Comparison of ENCODE assay signal across 24 cellular contexts in the genomic region with DNA sequence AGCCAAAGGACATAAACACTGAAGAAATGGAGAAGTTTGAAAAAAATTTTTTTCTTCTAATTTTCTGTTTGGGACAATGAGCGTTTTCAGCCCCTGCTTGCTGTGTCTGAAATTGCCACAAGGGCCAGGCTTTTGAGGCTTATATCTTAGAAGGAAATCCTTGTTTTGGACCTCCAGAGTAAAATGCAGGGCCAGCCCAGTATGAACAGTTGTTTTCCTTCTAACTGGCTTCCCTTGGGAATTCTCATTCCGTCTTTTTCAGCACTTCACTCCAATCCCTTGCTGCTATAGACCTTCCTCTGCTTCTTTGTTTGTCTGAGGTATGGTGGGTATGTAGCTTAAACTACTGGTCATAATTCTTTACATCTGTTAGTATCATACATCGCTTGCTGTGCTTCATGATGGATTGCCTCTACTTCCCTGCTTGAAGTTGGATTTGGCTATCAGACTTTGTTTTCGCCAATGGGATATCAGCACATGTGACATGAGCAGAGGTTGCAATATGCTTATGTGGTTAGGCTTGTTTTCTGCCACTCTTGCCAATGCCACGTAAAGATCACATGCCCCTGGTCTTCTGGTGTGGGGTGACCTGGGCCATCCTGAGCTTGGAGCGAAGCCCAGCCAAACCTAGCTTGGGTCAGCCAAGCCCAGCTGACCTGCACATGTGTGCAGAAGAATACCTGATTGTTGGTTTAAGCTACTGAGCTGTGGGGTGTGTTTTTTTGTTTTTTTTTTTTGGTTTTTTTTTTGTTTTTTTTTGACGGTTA.
DNase-seq lines count a peak whose midpoint lies in the region; ATAC-seq and TF ChIP-seq lines count a peak whose summit lies in the region.
"Had no signal": no experiment of that assay in that cellular context is flagged by ENCODE, and none has a peak within 500 bp of the region (broad histone marks: within the 10 kb centered on the region; RNA-seq: fewer than 3 reads in every experiment).

No MANE protein-coding gene starts in this region.

- H3K27ac ChIP-seq in right lobe of liver (peak overlapping the region in 2 of 3 donors; percentile 69 to 77), thyroid gland (peak overlapping the region in 2 of 3 donors; percentile 5 to 60), SK-N-SH (ENCODE audit: low read depth in 2 of 2, low read length in 1 of 2) (no peak overlapping the region)
- H3K27ac ChIP-seq: Peyer's patch had no signal

- TF ChIP-seq POLR2A in right lobe of liver (IDR thresholded peaks at IDR 0.05) (no peak), thyroid gland (IDR thresholded peaks at IDR 0.05) (no peak)

- no peak overlapping the region for H3K9ac ChIP-seq in SK-N-SH

- H3K27me3 ChIP-seq in right lobe of liver (no peaks in the 10 kb centered on the region), thyroid gland (no peaks in the 10 kb centered on the region), SK-N-SH (ENCODE audit: insufficient read depth) (peaks cover 18% of the 10 kb centered on the region; the same call in 1 of the 2 replicates)
- H3K27me3 ChIP-seq: Peyer's patch had no signal

- no peak overlapping the region for H3K4me3 Mint-ChIP-seq in brain
- H3K4me3 Mint-ChIP-seq: CD8-positive, alpha-beta T cell; IgD-negative memory B cell had no signal

- intact Hi-C loops in Right ventricle myocardium superior (cut with DNase I), result no loop called here
- intact Hi-C loops in cardiac septum (cut with DNase I), result no loop called here
- intact Hi-C loops in right lobe of liver (cut with DNase I), result no loop called here
- intact Hi-C loops in thyroid gland (cut with DNase I), result no loop called here

- no peaks in the 10 kb centered on the region for H3K9me2 ChIP-seq in SK-N-SH

- H4K20me1 ChIP-seq in SK-N-SH (ENCODE audit: insufficient read depth), result no peaks in the 10 kb centered on the region

- no peak for TF ChIP-seq EP300 in SK-N-SH (IDR thresholded peaks at IDR 0.05; ENCODE audit: borderline replicate concordance in 1 of 2, low read depth in 1 of 2, low read length in 1 of 2)

- ATAC-seq in Right ventricle myocardium superior (ENCODE audit: poor library complexity), result peak; percentile 51
- ATAC-seq in right lobe of liver, result peak; percentile 94 to 99 (median 97)
- ATAC-seq: CD8-positive, alpha-beta T cell had no signal

- H3F3A ChIP-seq in SK-N-SH (replicated peaks; ENCODE audit: insufficient read depth), result no peaks in the 10 kb centered on the region

- H2AFZ ChIP-seq in SK-N-SH (ENCODE audit: low read depth), result no peak overlapping the region

- H3K4me2 ChIP-seq in SK-N-SH, result no peak overlapping the region

- no peak for TF ChIP-seq RAD21 in SK-N-SH (IDR thresholded peaks at IDR 0.05; ENCODE audit: low read length)

- H3K9me3 ChIP-seq in right lobe of liver (no peaks in the 10 kb centered on the region), thyroid gland (no peaks in the 10 kb centered on the region), SK-N-SH (no peaks in the 10 kb centered on the region)
- H3K9me3 ChIP-seq: Peyer's patch had no signal

- WGBS in right lobe of liver (ENCODE audit: insufficient coverage, low coverage, low lambda C conversion rate, missing lambda C conversion rate), result 34% methylated on average over 5 of the region's 7 CpGs
- 68 to 74% methylated on average over 7 of the region's 7 CpGs for WGBS in thyroid gland, 2 donors
- WGBS in SK-N-SH (ENCODE audit: low lambda C conversion rate), result 20% methylated on average over 7 of the region's 7 CpGs

- DNase-seq in Right ventricle myocardium superior (no peak), cardiac septum (ENCODE audit: low spot score) (no peak), right lobe of liver (peak; percentile 83 to 92 (median 89)), thyroid gland (peak; percentile 10 to 37), SK-N-SH (no peak), iPS-NIHi11 (ENCODE audit: low spot score) (no peak), NCI-H1105 (lab: John Stamatoyannopoulos, UW) (no peak)
- DNase-seq: AML-193; C1 segment of cervical spinal cord; CD8-positive, alpha-beta T cell; DMS53; GDM1; Karpas-422; MM.1S; NCI-H1048; NCI-H1436; NCI-H1930; NCI-H345; NCI-H524; NCI-H774; NK-92 treated with Interleukin-12 subunit alpha and Interleukin-12 subunit beta, amount 100 ng/mL, for 24 hours; Peyer's patch had no signal

- peaks cover 0 to 2% (median 0%) of the 10 kb centered on the region in 5 experiments for H3K9me3 Mint-ChIP-seq in brain
- H3K9me3 Mint-ChIP-seq: CD8-positive, alpha-beta T cell had no signal

- H3K27ac Mint-ChIP-seq in brain, result peak overlapping the region in 3 of 5 experiments; percentile 36 to 68 (median 49)
- H3K27ac Mint-ChIP-seq: CD8-positive, alpha-beta T cell; IgD-negative memory B cell had no signal

- H3K36me3 ChIP-seq in right lobe of liver (no peaks in the 10 kb centered on the region), thyroid gland (no peaks in the 10 kb centered on the region), SK-N-SH (replicated peaks in 1 of 2; ENCODE audit: control insufficient read depth in 1 of 2, insufficient read depth in 2 of 2, low read length in 1 of 2) (no peaks in the 10 kb centered on the region)
- H3K36me3 ChIP-seq: Peyer's patch had no signal

- peaks cover 14% of the 10 kb centered on the region for H3K4me1 Mint-ChIP-seq in brain
- H3K4me1 Mint-ChIP-seq: IgD-negative memory B cell had no signal

- POLR2A ChIA-PET in SK-N-SH (lab: Yijun Ruan, JAX), result no interaction called here

- CTCF ChIA-PET in SK-N-SH (lab: Yijun Ruan, JAX), result interaction anchor here (0.5 to 1.1 kb wide), 2 partner anchors 10 to 337 kb away, joined by 3 read pairs; no protein-coding TSS in a partner anchor

- no peak overlapping the region for H3K4me3 ChIP-seq in right lobe of liver
- H3K4me3 ChIP-seq in thyroid gland (replicated peaks in 1 of 3), result no peak overlapping the region
- no peak overlapping the region for H3K4me3 ChIP-seq in SK-N-SH (ENCODE audit: low read depth in 2 of 2, low read length in 1 of 2)
- H3K4me3 ChIP-seq: Peyer's patch had no signal

- H3K4me1 ChIP-seq in right lobe of liver (peaks cover 0 to 18% (median 2%) of the 10 kb centered on the region in 4 donors), thyroid gland (peaks cover 4 to 12% of the 10 kb centered on the region in 2 donors), SK-N-SH (ENCODE audit: control insufficient read depth in 1 of 2, insufficient read depth in 2 of 2, low read depth in 1 of 2, low read length in 1 of 2) (no peaks in the 10 kb centered on the region)
- H3K4me1 ChIP-seq: Peyer's patch had no signal

- H3K79me2 ChIP-seq in SK-N-SH (ENCODE audit: insufficient read depth), result no peaks in the 10 kb centered on the region

- TF ChIP-seq CTCF in brain (conservative IDR thresholded peaks at IDR 0.05) (no peak), right lobe of liver (IDR thresholded peaks at IDR 0.05) (no peak), thyroid gland (IDR thresholded peaks at IDR 0.05) (peak in 1 of 6 experiments; percentile 5), SK-N-SH (IDR thresholded peaks at IDR 0.05) (no peak)

- no peaks in the 10 kb centered on the region for H3K36me3 Mint-ChIP-seq in brain
- H3K36me3 Mint-ChIP-seq: CD8-positive, alpha-beta T cell; IgD-negative memory B cell had no signal

- H3K27me3 Mint-ChIP-seq in brain, result peaks cover 7% of the 10 kb centered on the region
- H3K27me3 Mint-ChIP-seq: IgD-negative memory B cell had no signal

TF ChIP-seq in SK-N-SH, 30 proteins besides CTCF, POLR2A, EP300 and RAD21:
- TF ChIP-seq IRF3 (IDR thresholded peaks at IDR 0.05; ENCODE audit: low read depth, low read length), result no peak

Comparison
In these comparisons a context has a peak if more than half of its experiments do, and no peak if none do; other contexts are left out.
1. DNase-seq: peak in right lobe of liver (3 of 3) and thyroid gland (2 of 2); none in Right ventricle myocardium superior (single experiment), cardiac septum (single experiment), SK-N-SH (single experiment), iPS-NIHi11 (single experiment) and NCI-H1105 (single experiment).
2. H3K27ac ChIP-seq: peak in right lobe of liver (2 of 3) and thyroid gland (2 of 3); none in SK-N-SH (0 of 2).